Comparison of ENCODE assay signal across 8 cellular contexts in the genomic region with DNA sequence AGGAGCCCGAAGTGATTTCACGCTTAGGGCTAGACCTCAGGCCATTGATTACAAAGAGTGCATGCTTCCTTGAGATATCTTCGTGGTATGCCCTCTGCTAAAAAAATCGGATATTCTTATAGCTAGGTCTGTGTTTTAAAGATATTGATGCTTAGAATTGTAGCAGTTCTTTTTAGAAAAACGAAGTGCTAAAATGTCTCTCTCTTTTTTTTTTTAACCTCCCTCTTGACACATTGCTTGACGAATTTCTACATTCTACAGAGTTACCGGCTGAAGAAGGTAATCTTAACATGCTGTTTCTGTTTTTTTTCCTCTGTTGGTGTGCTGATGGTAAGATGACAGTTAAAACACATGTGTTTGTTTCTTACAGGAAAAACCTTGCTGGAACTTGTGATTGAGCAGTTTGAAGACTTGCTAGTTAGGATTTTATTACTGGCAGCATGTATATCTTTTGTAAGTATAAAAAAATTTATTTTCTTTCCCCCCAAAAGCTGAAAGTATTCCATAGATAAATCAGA. TPM values are rescaled to one million over a fixed set of nuclear protein-coding genes. Genes with fewer than 3 reads are reported as not detected.
DNase-seq lines count a peak whose midpoint lies in the region; ATAC-seq and TF ChIP-seq lines count a peak whose summit lies in the region.

No MANE protein-coding gene starts in this region.

- no peak for DNase-seq in activated CD8-positive, alpha-beta memory T cell treated with anti-CD3 and anti-CD28 coated beads, Interleukin-2, amount 10 ng/mL, durations not matched to agents 7 days and 5 days
- DNase-seq in activated CD8-positive, alpha-beta memory T cell treated with anti-CD3 and anti-CD28 coated beads, Interleukin-2, amount 50 U/mL, for 48 hours: no peak
- no peak for DNase-seq in activated B cell treated with CpG ODN at 0.5 μM for 24 hours
- DNase-seq in thoracic aorta (ENCODE audit: low spot score): no peak
- no peak for DNase-seq in RPMI8226

- H3K27ac ChIP-seq in iPS-20b (ENCODE audit: low read length): peak overlapping the region; percentile 45
- H3K27ac ChIP-seq in thoracic aorta: peak overlapping the region; percentile 93 to 97

- peaks cover 54% of the 10 kb centered on the region for H3K4me1 Mint-ChIP-seq in activated CD8-positive, alpha-beta memory T cell treated with anti-CD3 and anti-CD28 coated beads, Interleukin-2, amount 10 ng/mL, durations not matched to agents 7 days and 5 days
- peaks cover 54% of the 10 kb centered on the region for H3K4me1 Mint-ChIP-seq in activated B cell treated with CpG ODN at 0.5 μM for 24 hours

- H3K36me3 ChIP-seq in iPS-20b (ENCODE audit: insufficient read depth, low read depth, low read length) (peaks cover 50% of the 10 kb centered on the region), thoracic aorta (no peaks in the 10 kb centered on the region)

- peaks cover 31% of the 10 kb centered on the region for H3K4me1 ChIP-seq in iPS-20b (ENCODE audit: insufficient read depth, low read length)
- H3K4me1 ChIP-seq in thoracic aorta (ENCODE audit: control insufficient read depth in 1 of 2, low read depth in 2 of 2): peaks cover 14 to 74% of the 10 kb centered on the region in 2 donors

- ATAC-seq in activated CD8-positive, alpha-beta memory T cell treated with anti-CD3 and anti-CD28 coated beads, Interleukin-2, amount 10 ng/mL, durations not matched to agents 7 days and 5 days: no peak
- ATAC-seq in activated B cell treated with CpG ODN at 0.5 μM for 24 hours (ENCODE audit: low read depth): no peak
- ATAC-seq in thoracic aorta (ENCODE audit: insufficient number of reproducible peaks, low FRiP score, low read depth): no peak
- no peak for ATAC-seq in HG03097 (IDR thresholded peaks at IDR 0.05; ENCODE audit: low FRiP score, unreplicated experiment)
- no peak for ATAC-seq in HG03039 (IDR thresholded peaks at IDR 0.05; ENCODE audit: unreplicated experiment)

- TF ChIP-seq CTCF in activated B cell treated with CpG ODN at 0.5 μM for 24 hours (IDR thresholded peaks at IDR 0.05) (no peak), thoracic aorta (IDR thresholded peaks at IDR 0.05) (no peak)

- peaks cover 5% of the 10 kb centered on the region for H3K27me3 Mint-ChIP-seq in activated CD8-positive, alpha-beta memory T cell treated with anti-CD3 and anti-CD28 coated beads, Interleukin-2, amount 10 ng/mL, durations not matched to agents 7 days and 5 days
- H3K27me3 Mint-ChIP-seq in activated B cell treated with CpG ODN at 0.5 μM for 24 hours: no peaks in the 10 kb centered on the region

- H3K4me3 ChIP-seq in iPS-20b (ENCODE audit: low read length): peak overlapping the region; percentile 99
- peak overlapping the region; percentile 93 for H3K4me3 ChIP-seq in thoracic aorta

- CTCF ChIA-PET in activated CD8-positive, alpha-beta memory T cell treated with anti-CD3 and anti-CD28 coated beads, Interleukin-2, amount 10 ng/mL, durations not matched to agents 7 days and 5 days (lab: Charles Lee): interaction anchor here (0.6 to 1.6 kb wide), 4 partner anchors 149 to 400 kb away, joined by 3 to 8 read pairs (median 4); partner anchors contain the start of gene FAM216A
- CTCF ChIA-PET in activated B cell treated with CpG ODN at 0.5 μM for 24 hours (lab: Charles Lee): no interaction called here

- H3K4me3 Mint-ChIP-seq in activated CD8-positive, alpha-beta memory T cell treated with anti-CD3 and anti-CD28 coated beads, Interleukin-2, amount 10 ng/mL, durations not matched to agents 7 days and 5 days: peak overlapping the region; percentile 98
- peak overlapping the region; percentile 86 for H3K4me3 Mint-ChIP-seq in activated B cell treated with CpG ODN at 0.5 μM for 24 hours

- H3K9me3 Mint-ChIP-seq in activated CD8-positive, alpha-beta memory T cell treated with anti-CD3 and anti-CD28 coated beads, Interleukin-2, amount 10 ng/mL, durations not matched to agents 7 days and 5 days (ENCODE audit: low read depth): no peaks in the 10 kb centered on the region
- H3K9me3 Mint-ChIP-seq in activated B cell treated with CpG ODN at 0.5 μM for 24 hours: no peaks in the 10 kb centered on the region

- intact Hi-C loops in activated B cell treated with CpG ODN at 0.5 μM for 24 hours (cut with micrococcal nuclease): loop anchor here (5.0 kb wide), 3 partner anchors 320 to 1560 kb away; partner anchors contain the start of gene MAPKAPK5

- peak overlapping the region; percentile 92 for H3K27ac Mint-ChIP-seq in activated CD8-positive, alpha-beta memory T cell treated with anti-CD3 and anti-CD28 coated beads, Interleukin-2, amount 10 ng/mL, durations not matched to agents 7 days and 5 days
- peak overlapping the region; percentile 81 for H3K27ac Mint-ChIP-seq in activated B cell treated with CpG ODN at 0.5 μM for 24 hours

- H3K36me3 Mint-ChIP-seq in activated CD8-positive, alpha-beta memory T cell treated with anti-CD3 and anti-CD28 coated beads, Interleukin-2, amount 10 ng/mL, durations not matched to agents 7 days and 5 days: peaks cover 47% of the 10 kb centered on the region
- peaks cover 51% of the 10 kb centered on the region for H3K36me3 Mint-ChIP-seq in activated B cell treated with CpG ODN at 0.5 μM for 24 hours (ENCODE audit: low read depth)

- POLR2A ChIA-PET in activated B cell treated with CpG ODN at 0.5 μM for 24 hours (lab: Charles Lee): interaction anchor here (0.7 to 3.2 kb wide), 7 partner anchors 9 to 285 kb away, joined by 3 to 30 read pairs (median 4); partner anchors contain the start of gene IFT81

- H3K27me3 ChIP-seq in iPS-20b (ENCODE audit: insufficient read depth, low read length) (peaks cover 14% of the 10 kb centered on the region; the same call in 1 of the 2 replicates), thoracic aorta (replicated peaks; ENCODE audit: insufficient read depth) (no peaks in the 10 kb centered on the region)

- H3K9me3 ChIP-seq in iPS-20b (ENCODE audit: insufficient read depth, low read depth, low read length): no peaks in the 10 kb centered on the region
- no peaks in the 10 kb centered on the region for H3K9me3 ChIP-seq in thoracic aorta

- peak overlapping the region; percentile 97 for H3K9ac ChIP-seq in iPS-20b (ENCODE audit: low read depth, low read length)

RNA-seq across cellular contexts. Expression of gene ATP2A2, which starts 1.4 kb away (rescaled TPM):
- 100 to 1,000 TPM; 144 to 193 TPM for total RNA-seq in activated CD8-positive, alpha-beta memory T cell treated with anti-CD3 and anti-CD28 coated beads, Interleukin-2, amount 10 ng/mL, durations not matched to agents 7 days and 5 days
- total RNA-seq in activated B cell treated with CpG ODN at 0.5 μM for 24 hours (94.8 and 100 TPM in 2 replicates), thoracic aorta (100 to 1,000 TPM; 226 to 290 TPM)
